ENCODE assay signal across 8 cellular contexts in the genomic region with DNA sequence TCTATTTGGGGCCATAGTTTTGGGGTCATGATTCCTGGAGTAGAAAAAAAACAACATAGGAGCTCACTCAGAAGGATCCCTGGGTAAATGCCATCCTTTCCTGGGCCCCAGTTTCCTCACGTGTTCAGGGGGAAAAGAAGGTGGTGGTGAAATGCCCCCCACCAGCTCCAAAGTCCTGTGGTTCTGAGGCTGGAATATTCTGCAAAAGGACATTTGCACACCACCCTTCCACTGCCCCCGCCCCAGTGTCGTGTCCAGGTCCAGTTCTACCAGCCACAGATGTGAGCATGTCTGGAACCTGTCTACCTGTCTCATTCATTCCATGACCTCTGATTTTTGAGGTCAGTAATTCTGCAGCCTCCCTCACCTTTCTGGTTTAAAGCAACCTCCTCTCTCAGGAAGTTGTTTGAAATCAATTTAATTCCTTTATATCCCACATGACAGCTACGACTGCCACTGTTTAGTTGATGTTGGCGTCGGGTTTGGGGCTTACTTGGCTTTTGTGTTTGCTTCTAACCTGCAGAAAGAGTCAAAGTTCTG.
DNase-seq lines count a peak whose midpoint lies in the region; ATAC-seq and TF ChIP-seq lines count a peak whose summit lies in the region.

No MANE protein-coding gene starts in this region.

- peak overlapping the region; percentile 96 for H3K23ac ChIP-seq in IMR-90 (ENCODE audit: low read depth, low read length)

- no peaks in the 10 kb centered on the region for H3K9me3 ChIP-seq in IMR-90 (ENCODE audit: control insufficient read depth, insufficient read depth, low read length)

- intact Hi-C loops in IMR-90 (cut with micrococcal nuclease): loop anchor here (10.0 kb wide), 1 partner anchor 203 kb away; no protein-coding TSS in a partner anchor

- H3K4me2 ChIP-seq in IMR-90 (ENCODE audit: low read depth, low read length): peak overlapping the region; percentile 37

- ATAC-seq in IMR-90 (ENCODE audit: low read depth) (no peak), HG02884 (IDR thresholded peaks at IDR 0.05; ENCODE audit: unreplicated experiment) (no peak), HG02571 (IDR thresholded peaks at IDR 0.05; ENCODE audit: unreplicated experiment) (no peak)
- no peak for ATAC-seq in naive thymus-derived CD8-positive, alpha-beta T cell

- H4K91ac ChIP-seq in IMR-90 (ENCODE audit: insufficient read depth, low read depth, low read length): peak overlapping the region; percentile 96

- peaks cover 32 to 93% (median 55%) of the 10 kb centered on the region in 4 donors for H3K4me1 Mint-ChIP-seq in naive thymus-derived CD8-positive, alpha-beta T cell

- no peaks in the 10 kb centered on the region for H3K36me3 Mint-ChIP-seq in naive thymus-derived CD8-positive, alpha-beta T cell

- H4K5ac ChIP-seq in IMR-90 (ENCODE audit: low read depth, low read length): peak overlapping the region; percentile 86

- peak overlapping the region; percentile 70 for H2BK5ac ChIP-seq in IMR-90 (ENCODE audit: low read depth, low read length, poor library complexity, severe bottlenecking)

- H3K27ac Mint-ChIP-seq in naive thymus-derived CD8-positive, alpha-beta T cell: peak overlapping the region; percentile 3 to 84 (median 48)

- peaks cover 58% of the 10 kb centered on the region for H3K4me1 ChIP-seq in IMR-90 (ENCODE audit: control insufficient read depth, insufficient read depth, low read length)

- no peak for TF ChIP-seq POLR2A in IMR-90 (IDR thresholded peaks at IDR 0.05; ENCODE audit: low read depth, low read length)

- BruUV-seq in IMR-90 (replicated peaks; lab: Mats Ljungman, UMichigan): no TSS peak

- no CpG with 5 or more reads among the region's 6 CpGs for WGBS in IMR-90 (ENCODE audit: extremely low coverage in 2 of 2, insufficient read length in 1 of 2), 2 experiments

- peak overlapping the region; percentile 66 for H3K9ac ChIP-seq in IMR-90 (ENCODE audit: low read depth, low read length)

- peaks cover 32% of the 10 kb centered on the region for H3K9me1 ChIP-seq in IMR-90 (ENCODE audit: insufficient read depth, low read length)

- no peak overlapping the region for H2AK9ac ChIP-seq in IMR-90 (replicated peaks; ENCODE audit: low read depth, low read length, poor library complexity)

- H2AFZ ChIP-seq in IMR-90 (replicated peaks; ENCODE audit: low read length, poor library complexity): no peak overlapping the region

- peak overlapping the region; percentile 62 for H3K18ac ChIP-seq in IMR-90 (ENCODE audit: low read depth, low read length)

- H3K27me3 Mint-ChIP-seq in naive thymus-derived CD8-positive, alpha-beta T cell: peaks cover 0 to 1% (median 0%) of the 10 kb centered on the region in 5 donors

- H3K4ac ChIP-seq in IMR-90 (ENCODE audit: low read depth, low read length): peak overlapping the region; percentile 91

- H3K4me3 Mint-ChIP-seq in naive thymus-derived CD8-positive, alpha-beta T cell: peak overlapping the region in 9 of 10 donors; percentile 6 to 62 (median 39)

- peak overlapping the region; percentile 84 for H2BK20ac ChIP-seq in IMR-90 (ENCODE audit: low read depth, low read length)

- no peaks in the 10 kb centered on the region for H3K9me3 Mint-ChIP-seq in naive thymus-derived CD8-positive, alpha-beta T cell

- peak overlapping the region; percentile 93 for H2AK5ac ChIP-seq in IMR-90 (ENCODE audit: low read depth, low read length)

- peaks cover 7% of the 10 kb centered on the region for H3K36me3 ChIP-seq in IMR-90 (ENCODE audit: control insufficient read depth, insufficient read depth, low read length)

- peak overlapping the region; percentile 74 to 84 for H4K8ac ChIP-seq in IMR-90 (ENCODE audit: low read depth in 2 of 2, low read length in 2 of 2)

- peak overlapping the region; percentile 88 for H3K56ac ChIP-seq in IMR-90 (ENCODE audit: extremely low read depth, insufficient read depth, low read length)

- POLR2A ChIA-PET in IMR-90 (lab: Charles Lee; ENCODE audit: unreplicated experiment): interaction anchor here (1.0 kb wide), 1 partner anchor 22 kb away, joined by 3 read pairs; no protein-coding TSS in a partner anchor
- POLR2A ChIA-PET in naive thymus-derived CD8-positive, alpha-beta T cell (lab: Charles Lee): interaction anchor here (2.0 kb wide), 1 partner anchor 13 kb away, joined by 10 read pairs; no protein-coding TSS in a partner anchor

- peak overlapping the region; percentile 96 for H2BK120ac ChIP-seq in IMR-90 (ENCODE audit: low read depth, low read length)

- H4K20me1 ChIP-seq in IMR-90 (ENCODE audit: insufficient read depth, low read length): peaks cover 30% of the 10 kb centered on the region; the same call in 1 of the 2 replicates

- H3K27ac ChIP-seq in 22Rv1 (peak overlapping the region; percentile 66), IMR-90 (ENCODE audit: insufficient read depth, low read length) (peak overlapping the region; percentile 93), coronary artery (peak overlapping the region; percentile 61 to 81)

- no peaks in the 10 kb centered on the region for H3K27me3 ChIP-seq in IMR-90 (ENCODE audit: control insufficient read depth, insufficient read depth, low read length)

- H3K79me1 ChIP-seq in IMR-90 (ENCODE audit: low read depth in 1 of 2, low read length in 2 of 2): peaks cover 23 to 73% of the 10 kb centered on the region in 2 experiments

- dilution Hi-C loops in IMR-90 (cut with HindIII; ENCODE audit: low sequenced_read_pairs, unreplicated experiment): no loop called here

- TF ChIP-seq CTCF in 22Rv1 (IDR thresholded peaks at IDR 0.05): no peak
- TF ChIP-seq CTCF in IMR-90 (conservative IDR thresholded peaks at IDR 0.05; ENCODE audit: low read depth, low read length): no peak
- TF ChIP-seq CTCF in coronary artery (IDR thresholded peaks at IDR 0.05): no peak

- H3K4me3 ChIP-seq in IMR-90 (ENCODE audit: insufficient read depth, low read depth, low read length) (no peak overlapping the region), coronary artery (no peak overlapping the region)

- CTCF ChIA-PET in IMR-90 (lab: Yijun Ruan, JAX): interaction anchor here (1.1 kb wide), 1 partner anchor 21 kb away, joined by 4 read pairs; no protein-coding TSS in a partner anchor

- DNase-seq in IMR-90 (no peak), coronary artery (ENCODE audit: low spot score) (no peak), foreskin melanocyte (no peak), T-helper 9 cell (no peak)
- no peak for DNase-seq in naive thymus-derived CD8-positive, alpha-beta T cell

- no peak for TF ChIP-seq RAD21 in IMR-90 (IDR thresholded peaks at IDR 0.05; ENCODE audit: low read length)

- in situ Hi-C loops in IMR-90 (cut with MboI; ENCODE audit: low sequenced_read_pairs): no loop called here

- H3K14ac ChIP-seq in IMR-90 (replicated peaks; ENCODE audit: low read depth, low read length): peak overlapping the region; percentile 96

- H2BK15ac ChIP-seq in IMR-90 (ENCODE audit: low read depth, low read length): peak overlapping the region; percentile 80

TF ChIP-seq in IMR-90, 13 proteins besides CTCF, POLR2A, EP300 and RAD21:
- TF ChIP-seq SMC3 (IDR thresholded peaks at IDR 0.05; ENCODE audit: low read depth, low read length): no peak
